10 cellular contexts compared by ENCODE assay signal in the genomic region with DNA sequence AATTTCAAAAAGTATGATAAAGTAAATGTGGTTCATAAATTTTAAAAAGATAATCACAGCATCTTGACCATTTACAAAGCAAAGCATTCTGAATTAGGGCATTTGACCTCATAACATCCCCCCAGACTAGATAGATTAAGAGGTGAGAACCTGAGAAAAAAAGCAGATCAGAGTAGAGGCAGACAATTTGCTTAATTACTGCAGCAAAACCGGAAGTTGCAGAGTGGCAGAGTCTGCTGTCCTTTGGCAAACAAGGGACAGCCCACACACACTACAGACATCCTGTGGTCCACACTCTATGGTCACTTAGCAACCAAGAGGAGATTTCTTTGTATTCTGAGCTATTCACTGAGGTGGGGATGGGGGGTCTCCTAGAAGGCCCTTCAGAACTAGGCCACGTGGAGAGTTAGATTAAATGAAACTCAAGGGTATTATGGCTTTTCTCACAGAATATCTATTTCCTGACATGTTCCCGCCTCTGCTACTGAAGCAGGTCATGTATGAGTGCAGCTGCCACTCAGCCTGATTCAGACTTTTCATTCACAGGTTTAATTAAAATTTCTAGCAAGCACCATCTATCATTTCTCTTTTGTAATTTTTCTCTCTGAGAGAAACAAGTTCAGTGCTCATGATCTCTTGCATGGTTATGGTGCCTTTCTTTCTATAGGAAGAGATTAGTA. TPM values are rescaled to one million over a fixed set of nuclear protein-coding genes. Genes with fewer than 3 reads are reported as not detected.
DNase-seq lines count a peak whose midpoint lies in the region; ATAC-seq and TF ChIP-seq lines count a peak whose summit lies in the region.
"Had no signal": no experiment of that assay in that cellular context is flagged by ENCODE, and none has a peak within 500 bp of the region (broad histone marks: within the 10 kb centered on the region; RNA-seq: fewer than 3 reads in every experiment).

No MANE protein-coding gene starts in this region.

- no TSS peak for BruUV-seq in OCI-LY7 (replicated peaks; lab: Mats Ljungman, UMichigan)

- H4K20me1 ChIP-seq in OCI-LY7 (ENCODE audit: insufficient read depth, low read length): no peaks in the 10 kb centered on the region

- ATAC-seq in GM19452 (IDR thresholded peaks at IDR 0.05; ENCODE audit: unreplicated experiment) (peak; percentile 88), HG03066 (IDR thresholded peaks at IDR 0.05; ENCODE audit: low read depth, unreplicated experiment) (peak; percentile 66)

- DNase-seq in GM12864 (ENCODE audit: low read depth): peak; percentile 29
- DNase-seq in OCI-LY7 (ENCODE audit: low spot score): peak; percentile 32
- DNase-seq in endodermal cell: no peak
- DNase-seq in stimulated activated CD4-positive, alpha-beta T cell treated with anti-CD3 and anti-CD28 coated beads, Interleukin-1b, Interleukin-23, amount 100 ng/mL, for 48 hours: no peak
- DNase-seq in NCI-H510A (lab: John Stamatoyannopoulos, UW): no peak
- no peak for DNase-seq in NCI-H774 (lab: John Stamatoyannopoulos, UW)
- DNase-seq: stomach had no signal

- H3K4me2 ChIP-seq in OCI-LY7 (ENCODE audit: low read length): no peak overlapping the region

- H3K36me3 ChIP-seq in OCI-LY7 (ENCODE audit: insufficient read depth, low read length) (no peaks in the 10 kb centered on the region), endodermal cell (ENCODE audit: control insufficient read depth, insufficient read depth, low read length) (no peaks in the 10 kb centered on the region)
- H3K36me3 ChIP-seq: stomach had no signal

- H2AFZ ChIP-seq in OCI-LY7 (ENCODE audit: low read length): peak overlapping the region; percentile 77
- H2AFZ ChIP-seq: parathyroid adenoma had no signal

- no peak overlapping the region for H3K27ac Mint-ChIP-seq in endodermal cell

- H3K27ac ChIP-seq in OCI-LY7 (ENCODE audit: low read depth, low read length, poor library complexity, severe bottlenecking) (no peak overlapping the region), endodermal cell (ENCODE audit: low read depth, low read length) (no peak overlapping the region)
- H3K27ac ChIP-seq: parathyroid adenoma, stomach had no signal

- no peak overlapping the region for H3K4me3 Mint-ChIP-seq in endodermal cell

- H3K9me3 ChIP-seq in OCI-LY7 (ENCODE audit: low read length) (no peaks in the 10 kb centered on the region), endodermal cell (ENCODE audit: control insufficient read depth, low read length) (no peaks in the 10 kb centered on the region)

- WGBS in endodermal cell (ENCODE audit: insufficient coverage in 1 of 2, insufficient read length in 1 of 2), 2 experiments: 66 to 68% methylated on average over 2 to 3 of the region's 3 CpGs

- H3K79me2 ChIP-seq in OCI-LY7 (ENCODE audit: insufficient read depth, low read depth, low read length): no peaks in the 10 kb centered on the region
- H3K79me2 ChIP-seq: parathyroid adenoma had no signal

- intact Hi-C loops in OCI-LY7 (cut with micrococcal nuclease; ENCODE audit: unreplicated experiment): no loop called here

- H3K4me3 ChIP-seq in GM12864 (ENCODE audit: low read depth, low read length) (no peak overlapping the region), OCI-LY7 (ENCODE audit: low read depth, low read length, poor library complexity, severe bottlenecking) (no peak overlapping the region), endodermal cell (ENCODE audit: low read length) (no peak overlapping the region)
- H3K4me3 ChIP-seq: stomach had no signal

- H3K4me1 ChIP-seq in OCI-LY7 (ENCODE audit: insufficient read depth, low read length, poor library complexity, severe bottlenecking) (peaks cover 6% of the 10 kb centered on the region), endodermal cell (ENCODE audit: control insufficient read depth, insufficient read depth, low read length) (no peaks in the 10 kb centered on the region)
- H3K4me1 ChIP-seq: parathyroid adenoma, stomach had no signal

- no peaks in the 10 kb centered on the region for H3K36me3 Mint-ChIP-seq in endodermal cell (ENCODE audit: low read depth)

- CTCF ChIA-PET in OCI-LY7 (lab: Charles Lee; ENCODE audit: unreplicated experiment): interaction anchor here (1.4 kb wide), 1 partner anchor 28 kb away, joined by 3 read pairs; no protein-coding TSS in a partner anchor

- H3K9ac ChIP-seq in endodermal cell (ENCODE audit: extremely low read depth, low read length, poor library complexity, severe bottlenecking): no peak overlapping the region
- H3K9ac ChIP-seq: parathyroid adenoma had no signal

- TF ChIP-seq CTCF in GM12864 (IDR thresholded peaks at IDR 0.05; ENCODE audit: low read depth, low read length, missing control alignments) (no peak), OCI-LY7 (conservative IDR thresholded peaks at IDR 0.05; ENCODE audit: low read length) (no peak), endodermal cell (conservative IDR thresholded peaks at IDR 0.05) (no peak)

- H3K27me3 ChIP-seq in endodermal cell (ENCODE audit: control insufficient read depth, insufficient read depth, low read length, poor library complexity, severe bottlenecking): no peaks in the 10 kb centered on the region
- H3K27me3 ChIP-seq: stomach had no signal

- H3K9me2 ChIP-seq in OCI-LY7 (ENCODE audit: insufficient read depth, low read length): no peaks in the 10 kb centered on the region

- no peaks in the 10 kb centered on the region for H3K27me3 Mint-ChIP-seq in endodermal cell (ENCODE audit: insufficient read depth)

- H3K9me3 Mint-ChIP-seq in endodermal cell: no peaks in the 10 kb centered on the region

- peaks cover 2% of the 10 kb centered on the region for H3K4me1 Mint-ChIP-seq in endodermal cell

- POLR2A ChIA-PET in OCI-LY7 (lab: Charles Lee): interaction anchor here (0.7 to 1.5 kb wide), 4 partner anchors 10 to 17 kb away, joined by 3 to 5 read pairs (median 4); no protein-coding TSS in a partner anchor

RNA-seq across cellular contexts. Expression of a gene that starts 48.5 kb away (rescaled TPM):
- total RNA-seq in OCI-LY7 (2014; rRNA removed; shearing (Covaris generic)): not detected in 2 replicates
- total RNA-seq in OCI-LY7 (2022) (not detected in 2 replicates), endodermal cell (10 to 100 TPM in 1 of 2 donors, 1 to 10 TPM in 1; 9.8 to 22.6 TPM)
- 22.6 TPM for polyA plus RNA-seq in endodermal cell (2013, experiment 1 of 2)
- 20.9 TPM for polyA plus RNA-seq in endodermal cell (2013, experiment 2 of 2)

Comparison
In these comparisons a context has a peak if more than half of its experiments do, and no peak if none do; other contexts are left out.
1. DNase-seq: peak in GM12864 (single experiment) and OCI-LY7 (single experiment); none in endodermal cell (single experiment), stimulated activated CD4-positive, alpha-beta T cell treated with anti-CD3 and anti-CD28 coated beads, Interleukin-1b, Interleukin-23, amount 100 ng/mL, for 48 hours (single experiment), NCI-H510A (single experiment) and NCI-H774 (single experiment).
2. RNA of a gene that starts 48.5 kb away (total RNA-seq): 9.8 to 22.6 TPM in endodermal cell; not detected in OCI-LY7; every median in the first group is over 10 times any median in the second.